9 cellular contexts compared by ENCODE assay signal in the genomic region with DNA sequence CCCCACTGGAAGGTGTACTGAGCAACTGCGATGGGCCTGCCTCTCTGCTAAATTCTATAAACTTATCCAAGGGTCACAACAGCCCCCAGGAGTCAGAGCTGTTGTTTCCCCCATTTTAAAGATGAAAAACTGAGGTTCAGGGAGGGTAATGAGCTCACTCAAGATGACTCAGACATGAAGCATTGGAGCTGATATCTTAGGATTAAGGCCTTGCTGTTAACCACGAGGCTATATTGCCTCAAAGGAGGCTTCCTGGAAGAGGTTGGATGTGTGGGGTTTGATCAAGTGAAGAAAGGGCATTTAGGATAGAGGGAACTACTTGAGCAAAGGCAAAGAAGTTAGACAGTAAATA. TPM values are rescaled to one million over a fixed set of nuclear protein-coding genes. Genes with fewer than 3 reads are reported as not detected.
DNase-seq lines count a peak whose midpoint lies in the region; ATAC-seq, FAIRE-seq and TF ChIP-seq lines count a peak whose summit lies in the region.
"Had no signal": no experiment of that assay in that cellular context is flagged by ENCODE, and none has a peak within 500 bp of the region (broad histone marks: within the 10 kb centered on the region; RNA-seq: fewer than 3 reads in every experiment).

No MANE protein-coding gene starts in this region.

- H4K20me1 ChIP-seq in HepG2 (ENCODE audit: insufficient read depth, low read length): no peaks in the 10 kb centered on the region

- H3K9ac ChIP-seq in HepG2 (ENCODE audit: insufficient read depth, low read depth, low read length): peak overlapping the region; percentile 32; the same call in 1 of the 2 replicates

- no peaks in the 10 kb centered on the region for H3K27me3 ChIP-seq in HepG2 (ENCODE audit: control insufficient read depth in 1 of 2, insufficient read depth in 2 of 2, low read length in 2 of 2)

- WGBS in HepG2 (ENCODE audit: low lambda C conversion rate): 50% methylated on average over 2 of the region's 2 CpGs

- BruUV-seq in HepG2 (replicated peaks; lab: Mats Ljungman, UMichigan): no TSS peak

- H3K36me3 Mint-ChIP-seq in activated naive CD4-positive, alpha-beta T cell treated with anti-CD3 and anti-CD28 coated beads, Interleukin-2, amount 50 U/mL, for 72 hours: peaks cover 0 to 17% of the 10 kb centered on the region in 2 donors

- TF ChIP-seq CTCF in HepG2 (CRISPR knock-in tag; IDR thresholded peaks at IDR 0.05): no peak

- no peaks in the 10 kb centered on the region for H3K9me3 ChIP-seq in HepG2 (ENCODE audit: low read length)

- CTCF ChIA-PET in HepG2 (lab: Yijun Ruan, JAX; ENCODE audit: low intra/inter-chr PET ratio, low total read pairs): no interaction called here

- intact Hi-C loops in HepG2 (cut with micrococcal nuclease; ENCODE audit: unreplicated experiment): no loop called here

- no peak overlapping the region; a peak in 1 of 6 replicates for H3K4me3 ChIP-seq in HepG2 (replicated peaks in 1 of 3; ENCODE audit: insufficient read depth in 1 of 3, low read depth in 2 of 3, low read length in 3 of 3)

- ATAC-seq in HG03442 (IDR thresholded peaks at IDR 0.05; ENCODE audit: unreplicated experiment) (peak; percentile 10), HepG2 (no peak)
- ATAC-seq in activated naive CD4-positive, alpha-beta T cell treated with anti-CD3 and anti-CD28 coated beads, Interleukin-2, amount 50 U/mL, for 72 hours: peak; percentile 53 to 70

- in situ Hi-C loops in HepG2 (cut with HindIII; ENCODE audit: extremely low pct_ligation_motif_present, low pct_unique_long_range_greater_than_20kb): no loop called here

- H3K4me2 ChIP-seq in HepG2 (ENCODE audit: low read depth, low read length): peak overlapping the region; percentile 73

- peaks cover 0 to 4% of the 10 kb centered on the region in 2 donors for H3K9me3 Mint-ChIP-seq in activated naive CD4-positive, alpha-beta T cell treated with anti-CD3 and anti-CD28 coated beads, Interleukin-2, amount 50 U/mL, for 72 hours

- no peaks in the 10 kb centered on the region for H3K79me2 ChIP-seq in HepG2 (ENCODE audit: insufficient read depth, low read length)

- H3K27ac ChIP-seq in HepG2 (ENCODE audit: extremely low read length, insufficient read depth, low read length): peak overlapping the region; percentile 65

- H2AFZ ChIP-seq in HepG2 (ENCODE audit: low read length): no peak overlapping the region

- no peaks in the 10 kb centered on the region; a peak in 1 of 5 replicates for H3K36me3 ChIP-seq in HepG2 (replicated peaks in 1 of 2; ENCODE audit: control insufficient read depth in 1 of 2, insufficient read depth in 2 of 2, low read length in 2 of 2)

- POLR2A ChIA-PET in HepG2 (lab: Yijun Ruan, JAX): no interaction called here

- no peak for TF ChIP-seq RAD21 in HepG2 (CRISPR knock-in tag; IDR thresholded peaks at IDR 0.05)

- peak overlapping the region; percentile 84 to 98 for H3K27ac Mint-ChIP-seq in activated naive CD4-positive, alpha-beta T cell treated with anti-CD3 and anti-CD28 coated beads, Interleukin-2, amount 50 U/mL, for 72 hours

- DNase-seq in AG08396 (ENCODE audit: low spot score) (peak; percentile 42), HepG2 (ENCODE audit: low spot score) (no peak), COR-L47 (lab: John Stamatoyannopoulos, UW) (no peak), NCI-H1694 (lab: John Stamatoyannopoulos, UW) (no peak), ecto neural progenitor cell (ENCODE audit: low spot score) (no peak), Ammon's horn (ENCODE audit: low spot score) (no peak)
- no peak for DNase-seq in activated naive CD4-positive, alpha-beta T cell treated with anti-CD3 and anti-CD28 coated beads, Interleukin-2, amount 50 U/mL, for 72 hours (ENCODE audit: low spot score in 2 of 2)
- DNase-seq: DMS53 had no signal

- no peak for FAIRE-seq in HepG2 (lab: Jason Lieb, UNC)

- no peak for TF ChIP-seq POLR2A in HepG2 (IDR thresholded peaks at IDR 0.05; ENCODE audit: insufficient read depth in 1 of 2, low read depth in 2 of 2, low read length in 2 of 2)

- peaks cover 68% of the 10 kb centered on the region for H3K4me1 ChIP-seq in HepG2 (ENCODE audit: insufficient read depth, low read length)

- no peak for TF ChIP-seq EP300 in HepG2 (IDR thresholded peaks at IDR 0.05; ENCODE audit: low read depth in 2 of 2, low read length in 2 of 2)
- TF ChIP-seq EP300 in HepG2 (CRISPR knock-in tag; IDR thresholded peaks at IDR 0.05; ENCODE audit: borderline replicate concordance): no peak

TF ChIP-seq in HepG2, 621 proteins besides CTCF, POLR2A, EP300 and RAD21:
- TF ChIP-seq ZNF546 (CRISPR knock-in tag; conservative IDR thresholded peaks at IDR 0.05) (no peak), ZNF772 (CRISPR knock-in tag; IDR thresholded peaks at IDR 0.05) (0 out of 2 replicates have a peak, but pooled peaks have one; percentile 4), SPEN (CRISPR knock-in tag; IDR thresholded peaks at IDR 0.05; ENCODE audit: low read depth) (no peak), KLF16 (CRISPR knock-in tag; IDR thresholded peaks at IDR 0.05) (no peak), SAFB2 (CRISPR knock-in tag; IDR thresholded peaks at IDR 0.05; ENCODE audit: borderline replicate concordance, low read depth) (no peak), ZNF629 (CRISPR knock-in tag; conservative IDR thresholded peaks at IDR 0.05) (peak; percentile 38), ZNF550 (CRISPR knock-in tag; IDR thresholded peaks at IDR 0.05; ENCODE audit: borderline replicate concordance) (no peak)
- TF ChIP-seq, protein P1, sequence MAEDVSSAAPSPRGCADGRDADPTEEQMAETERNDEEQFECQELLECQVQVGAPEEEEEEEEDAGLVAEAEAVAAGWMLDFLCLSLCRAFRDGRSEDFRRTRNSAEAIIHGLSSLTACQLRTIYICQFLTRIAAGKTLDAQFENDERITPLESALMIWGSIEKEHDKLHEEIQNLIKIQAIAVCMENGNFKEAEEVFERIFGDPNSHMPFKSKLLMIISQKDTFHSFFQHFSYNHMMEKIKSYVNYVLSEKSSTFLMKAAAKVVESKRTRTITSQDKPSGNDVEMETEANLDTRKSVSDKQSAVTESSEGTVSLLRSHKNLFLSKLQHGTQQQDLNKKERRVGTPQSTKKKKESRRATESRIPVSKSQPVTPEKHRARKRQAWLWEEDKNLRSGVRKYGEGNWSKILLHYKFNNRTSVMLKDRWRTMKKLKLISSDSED (CRISPR knock-in tag; IDR thresholded peaks at IDR 0.05): no peak

RNA-seq across cellular contexts. Expression of a gene that starts 6.7 kb away (rescaled TPM):
- 10 to 100 TPM; 17.2 to 29.2 TPM for total RNA-seq in activated naive CD4-positive, alpha-beta T cell treated with anti-CD3 and anti-CD28 coated beads, Interleukin-2, amount 50 U/mL, for 72 hours
- 6.3 and 7.2 TPM in 2 replicates for total RNA-seq in HepG2 (2016; rRNA removed; fragmentation: Illumina TruSeq; extraction: Trizol)
- total RNA-seq in HepG2 (2016; cell fraction: cytosol; rRNA removed; fragmentation: Illumina TruSeq; extraction: Trizol; ENCODE audit: low read depth): 1.6 and 1.8 TPM in 2 replicates
- total RNA-seq in HepG2 (2016; cell fraction: insoluble cytoplasmic fraction; rRNA removed; fragmentation: Illumina TruSeq; extraction: Trizol): 5.6 and 7.1 TPM in 2 replicates
- total RNA-seq in HepG2 (2016; cell fraction: membrane; rRNA removed; fragmentation: Illumina TruSeq; extraction: Trizol): 5.1 and 6.4 TPM in 2 replicates
- total RNA-seq in HepG2 (2016; cell fraction: nucleus; rRNA removed; fragmentation: Illumina TruSeq; extraction: Trizol): 4.2 and 4.7 TPM in 2 replicates
- polyA plus RNA-seq in HepG2 (2011; rRNA removed): 12.1 and 13.7 TPM in 2 replicates
- polyA plus RNA-seq in HepG2 (2011; cell fraction: cytosol; rRNA removed): 9.5 and 10.4 TPM in 2 replicates
- polyA plus RNA-seq in HepG2 (2011; cell fraction: nucleus; rRNA removed): 22.0 and 26.7 TPM in 2 replicates
- 7.7 and 7.8 TPM in 2 replicates for polyA plus RNA-seq in HepG2 (2012)
- 1.6 and 1.8 TPM in 2 replicates for polyA plus RNA-seq in HepG2 (2016; cell fraction: cytosol; fragmentation: Illumina TruSeq; extraction: Trizol; ENCODE audit: low read depth)
- 7.0 and 8.1 TPM in 2 replicates for polyA plus RNA-seq in HepG2 (2016; cell fraction: insoluble cytoplasmic fraction; fragmentation: Illumina TruSeq; extraction: Trizol; ENCODE audit: low read depth)
- polyA plus RNA-seq in HepG2 (2016; cell fraction: membrane; fragmentation: Illumina TruSeq; extraction: Trizol; ENCODE audit: low read depth): 4.6 and 4.8 TPM in 2 replicates
- 12.0 and 13.6 TPM in 2 replicates for polyA plus RNA-seq in HepG2 (2016; cell fraction: nucleus; fragmentation: Illumina TruSeq; extraction: Trizol; ENCODE audit: insufficient read depth, low read depth)
- polyA minus RNA-seq in HepG2 (2011; rRNA and poly(A)+ RNA removed; ENCODE audit: low replicate concordance): 12.3 and 19.3 TPM in 2 replicates
- polyA minus RNA-seq in HepG2 (2011; cell fraction: cytosol; rRNA and poly(A)+ RNA removed): 6.8 and 10.5 TPM in 2 replicates
- 6.1 and 6.2 TPM in 2 replicates for polyA minus RNA-seq in HepG2 (2011; cell fraction: nucleus; rRNA and poly(A)+ RNA removed)
